In genomic region chr12:12338528-12339168, GRCh38 we compare ENCODE assay signal across 13 cellular contexts. TPM values are rescaled to one million over a fixed set of nuclear protein-coding genes. Genes with fewer than 3 reads are reported as not detected.
DNase-seq lines count a peak whose midpoint lies in the region; ATAC-seq and TF ChIP-seq lines count a peak whose summit lies in the region.
"Had no signal": no experiment of that assay in that cellular context is flagged by ENCODE, and none has a peak within 500 bp of the region (broad histone marks: within the 10 kb centered on the region; RNA-seq: fewer than 3 reads in every experiment).

No MANE protein-coding gene starts in this region.

- no peak for ATAC-seq in stimulated activated naive CD8-positive, alpha-beta T cell treated with anti-CD3 and anti-CD28 coated beads, Interleukin-15, Interleukin-2, amounts not matched to agents 100 U/mL and 50 U/mL, for 24 hours
- no peak for ATAC-seq in HG03460 (IDR thresholded peaks at IDR 0.05; ENCODE audit: unreplicated experiment)
- ATAC-seq in GM19023 (IDR thresholded peaks at IDR 0.05; ENCODE audit: unreplicated experiment) = no peak

- TF ChIP-seq POLR2A in NB4 (IDR thresholded peaks at IDR 0.05; ENCODE audit: extremely low read depth, insufficient read length) = no peak
- TF ChIP-seq POLR2A in prostate gland (IDR thresholded peaks at IDR 0.05) = no peak

- DNase-seq in ELR (ENCODE audit: low read depth) = peak; percentile 73
- peak; percentile 38 for DNase-seq in NB4 (ENCODE audit: low read depth)
- DNase-seq in ecto neural progenitor cell (ENCODE audit: low spot score) = peak; percentile 32
- DNase-seq in prostate gland (ENCODE audit: low spot score) = no peak
- DNase-seq in stimulated activated naive CD8-positive, alpha-beta T cell treated with anti-CD3 and anti-CD28 coated beads, Interleukin-15, Interleukin-2, amounts not matched to agents 100 U/mL and 50 U/mL, for 24 hours = no peak
- DNase-seq in OCI-LY7 (ENCODE audit: low spot score) = no peak
- DNase-seq: activated CD8-positive, alpha-beta memory T cell treated with anti-CD3 and anti-CD28 coated beads, Interleukin-2, amount 50 U/mL, for 48 hours; NCI-H1092; NCI-H446 treated with DMSO at 0.1 percent for 48 hours had no signal

- H3K27ac ChIP-seq in prostate gland (peak overlapping the region; percentile 19 to 44), OCI-LY7 (ENCODE audit: low read depth, low read length, poor library complexity, severe bottlenecking) (no peak overlapping the region)
- H3K27ac ChIP-seq: VCaP had no signal

- CTCF ChIA-PET in OCI-LY7 (lab: Charles Lee; ENCODE audit: unreplicated experiment) = no interaction called here

- H3K4me1 ChIP-seq in prostate gland (replicated peaks) = peaks cover 2% of the 10 kb centered on the region
- H3K4me1 ChIP-seq in OCI-LY7 (ENCODE audit: insufficient read depth, low read length, poor library complexity, severe bottlenecking) = no peaks in the 10 kb centered on the region

- 48% methylated on average over 8 of the region's 8 CpGs for WGBS in prostate gland

- BruUV-seq in OCI-LY7 (replicated peaks; lab: Mats Ljungman, UMichigan) = no TSS peak

- no peak overlapping the region for H2AFZ ChIP-seq in OCI-LY7 (ENCODE audit: low read length)

- H3K79me2 ChIP-seq in OCI-LY7 (ENCODE audit: insufficient read depth, low read depth, low read length) = no peaks in the 10 kb centered on the region

- POLR2A ChIA-PET in OCI-LY7 (lab: Charles Lee) = interaction anchor here (0.8 kb wide), 1 partner anchor 19 kb away, joined by 4 read pairs; the partner anchor contains the start of gene BORCS5

- H3K9me3 ChIP-seq in prostate gland (no peaks in the 10 kb centered on the region), OCI-LY7 (ENCODE audit: low read length) (no peaks in the 10 kb centered on the region)
- H3K9me3 ChIP-seq: Caco-2 had no signal

- no peaks in the 10 kb centered on the region for H4K20me1 ChIP-seq in OCI-LY7 (ENCODE audit: insufficient read depth, low read length)

- intact Hi-C loops in prostate gland (cut with DNase I) (loop anchor here (10.0 kb wide), 1 partner anchor 694 kb away; the partner anchor contains the start of gene ETV6), OCI-LY7 (cut with micrococcal nuclease; ENCODE audit: unreplicated experiment) (loop anchor here (10.0 kb wide), 1 partner anchor 764 kb away; no protein-coding TSS in a partner anchor)

- H3K36me3 ChIP-seq in prostate gland = no peaks in the 10 kb centered on the region
- H3K36me3 ChIP-seq in OCI-LY7 (ENCODE audit: insufficient read depth, low read length) = no peaks in the 10 kb centered on the region

- H3K27me3 ChIP-seq in prostate gland (replicated peaks; ENCODE audit: insufficient read depth) = no peaks in the 10 kb centered on the region

- H3K4me2 ChIP-seq in OCI-LY7 (ENCODE audit: low read length) = no peak overlapping the region

- TF ChIP-seq CTCF in NB4 (IDR thresholded peaks at IDR 0.05; ENCODE audit: low read depth, low read length) = no peak
- TF ChIP-seq CTCF in prostate gland (IDR thresholded peaks at IDR 0.05) = no peak
- TF ChIP-seq CTCF in OCI-LY7 (conservative IDR thresholded peaks at IDR 0.05; ENCODE audit: low read length) = no peak

- H3K4me3 ChIP-seq in NB4 (ENCODE audit: low read depth, low read length) = no peak overlapping the region
- H3K4me3 ChIP-seq in prostate gland = no peak overlapping the region
- H3K4me3 ChIP-seq in OCI-LY7 (ENCODE audit: low read depth, low read length, poor library complexity, severe bottlenecking) = no peak overlapping the region

- no peaks in the 10 kb centered on the region for H3K9me2 ChIP-seq in OCI-LY7 (ENCODE audit: insufficient read depth, low read length)

RNA-seq across cellular contexts. Expression of gene MANSC1, which starts 11.4 kb away (rescaled TPM):
- 10 to 100 TPM; 28.9 to 33.2 TPM for total RNA-seq in prostate gland
- not detected in 2 replicates for total RNA-seq in OCI-LY7 (2014; rRNA removed; shearing (Covaris generic))
- 0.17 TPM in 1 of 2 replicates, not detected in the other for total RNA-seq in OCI-LY7 (2022)

RNA-seq across cellular contexts. Expression of gene BORCS5, which starts 18.2 kb away (rescaled TPM):
- 10 to 100 TPM in 1 of 2 donors, 1 to 10 TPM in 1; 9.7 to 26.8 TPM for total RNA-seq in prostate gland
- 9.6 and 10.4 TPM in 2 replicates for total RNA-seq in OCI-LY7 (2014; rRNA removed; shearing (Covaris generic))
- 22.9 and 25.3 TPM in 2 replicates for total RNA-seq in OCI-LY7 (2022)

Comparison
In these comparisons a context has a peak if more than half of its experiments do, and no peak if none do; other contexts are left out.
1. DNase-seq: peak in ELR (single experiment), NB4 (single experiment) and ecto neural progenitor cell (single experiment); none in prostate gland (single experiment), stimulated activated naive CD8-positive, alpha-beta T cell treated with anti-CD3 and anti-CD28 coated beads, Interleukin-15, Interleukin-2, amounts not matched to agents 100 U/mL and 50 U/mL, for 24 hours (single experiment) and OCI-LY7 (single experiment).
2. RNA of gene MANSC1, which starts 11.4 kb away (total RNA-seq): 28.9 to 33.2 TPM in prostate gland; 0.17 TPM in OCI-LY7; every median in the first group is over 10 times any median in the second.